8 cellular contexts compared by ENCODE assay signal in the genomic region with DNA sequence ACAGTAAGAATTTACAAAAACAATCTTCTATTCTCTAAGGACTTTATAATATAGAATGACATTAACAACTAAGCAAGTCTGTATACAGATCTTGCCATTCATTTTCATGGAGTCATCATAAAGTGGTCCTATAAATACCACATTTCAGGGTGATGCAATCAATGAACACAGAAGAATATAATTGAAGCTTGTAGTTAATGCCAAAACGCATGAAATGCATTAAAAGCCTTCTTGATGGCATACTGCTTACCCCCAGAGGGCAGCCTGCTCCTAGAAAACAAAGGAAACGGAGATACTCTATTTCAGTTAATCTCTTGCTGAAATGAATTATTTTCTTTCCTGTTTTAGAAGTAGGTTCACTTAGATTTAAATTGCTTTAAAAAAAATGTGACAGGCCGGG.
DNase-seq lines count a peak whose midpoint lies in the region; ATAC-seq and TF ChIP-seq lines count a peak whose summit lies in the region.

No MANE protein-coding gene starts in this region.

- H3K4me1 ChIP-seq in RWPE2 (ENCODE audit: insufficient read depth, poor library complexity, severe bottlenecking) = no peaks in the 10 kb centered on the region

- no peaks in the 10 kb centered on the region for H3K9me3 ChIP-seq in RWPE2 (ENCODE audit: severe bottlenecking)

- no peak overlapping the region for H3K27ac ChIP-seq in RWPE2 (ENCODE audit: poor library complexity, severe bottlenecking)

- peak; percentile 87 for DNase-seq in AG09309 (ENCODE audit: low read depth)
- peak; percentile 38 for DNase-seq in GM13976 (ENCODE audit: low spot score)
- DNase-seq in RWPE2 (ENCODE audit: low spot score) = no peak
- peak; percentile 37 for DNase-seq in glomerular visceral epithelial cell (ENCODE audit: extremely low spot score)
- no peak for DNase-seq in T-helper 1 cell
- no peak for DNase-seq in effector CD4-positive, alpha-beta T cell
- no peak for DNase-seq in stimulated activated CD4-positive, alpha-beta T cell treated with anti-CD3 and anti-CD28 coated beads, Interleukin-4, amount 100 ng/mL, for 1 hour
- DNase-seq in OCI-M2 (lab: John Stamatoyannopoulos, UW; ENCODE audit: unreplicated experiment) = no peak

- H3K36me3 ChIP-seq in RWPE2 (ENCODE audit: low read depth) = peaks cover 11% of the 10 kb centered on the region; the same call in 1 of the 2 replicates

- no peak for ATAC-seq in RWPE2 (ENCODE audit: low read depth)

- H3K4me3 ChIP-seq in AG09309 (ENCODE audit: control insufficient read depth, low read depth, low read length) (no peak overlapping the region), RWPE2 (ENCODE audit: severe bottlenecking) (no peak overlapping the region)

- H3K27me3 ChIP-seq in RWPE2 (ENCODE audit: insufficient read depth, poor library complexity, severe bottlenecking) = no peaks in the 10 kb centered on the region

- in situ Hi-C loops in GM13976 (cut with MboI; ENCODE audit: low sequenced_read_pairs, unreplicated experiment) = no loop called here

- peak; percentile 73 for TF ChIP-seq CTCF in AG09309 (IDR thresholded peaks at IDR 0.05; ENCODE audit: control insufficient read depth, insufficient read depth, low read depth, low read length, missing control alignments)
- TF ChIP-seq CTCF in GM13976 (IDR thresholded peaks at IDR 0.05; ENCODE audit: borderline replicate concordance, control extremely low read depth, extremely low read depth, insufficient read depth, missing control alignments) = no peak
- TF ChIP-seq CTCF in RWPE2 (IDR thresholded peaks at IDR 0.05; ENCODE audit: poor library complexity, severe bottlenecking) = peak; percentile 53

Comparison
In these comparisons a context has a peak if more than half of its experiments do, and no peak if none do; other contexts are left out.
1. DNase-seq: peak in AG09309 (single experiment), GM13976 (single experiment) and glomerular visceral epithelial cell (single experiment); none in RWPE2 (single experiment), T-helper 1 cell (0 of 5), effector CD4-positive, alpha-beta T cell (single experiment), stimulated activated CD4-positive, alpha-beta T cell treated with anti-CD3 and anti-CD28 coated beads, Interleukin-4, amount 100 ng/mL, for 1 hour (single experiment) and OCI-M2 (single experiment).